ENCODE assay signal across 30 cellular contexts in genomic region chr1:201090536-201090935, GRCh38. TPM values are rescaled to one million over a fixed set of nuclear protein-coding genes. Genes with fewer than 3 reads are reported as not detected.
"Had no signal": no experiment of that assay in that cellular context is flagged by ENCODE, and none has a peak within 500 bp of the region (broad histone marks: within the 10 kb centered on the region; RNA-seq: fewer than 3 reads in every experiment).

No MANE protein-coding gene starts in this region.

- H3K27me3 ChIP-seq: gastroesophageal sphincter, sigmoid colon, upper lobe of left lung had no signal

- H3K36me3 ChIP-seq: gastroesophageal sphincter, sigmoid colon, spleen, upper lobe of left lung had no signal

- DNase-seq: activated CD4-positive, alpha-beta T cell treated with anti-CD3 and anti-CD28 coated beads for 36 hours; activated CD4-positive, alpha-beta T cell treated with anti-CD3 and anti-CD28 coated beads, Interleukin-2, amount 50 U/mL, for 48 hours; activated CD8-positive, alpha-beta memory T cell treated with anti-CD3 and anti-CD28 coated beads, Interleukin-2, amount 50 U/mL, for 48 hours; activated naive CD4-positive, alpha-beta T cell; activated naive CD8-positive, alpha-beta T cell treated with anti-CD3 and anti-CD28 coated beads for 36 hours; activated T-cell treated with anti-CD3 and anti-CD28 coated beads, Interleukin-2, amount 50 U/mL, for 4 hours; amygdala; cerebellar nuclear complex; cortex of kidney; head of caudate nucleus; left ventricle myocardium superior; mammary epithelial cell; sigmoid colon; spleen; stimulated activated CD4-positive, alpha-beta T cell treated with anti-CD3 and anti-CD28 coated beads, Interleukin-4, amount 100 ng/mL, for 1 hour; stimulated activated naive CD4-positive, alpha-beta T cell; T-helper 9 cell; upper lobe of left lung had no signal

- H3K9me3 Mint-ChIP-seq: activated naive CD8-positive, alpha-beta T cell treated with anti-CD3 and anti-CD28 coated beads for 36 hours; activated T-cell treated with anti-CD3 and anti-CD28 coated beads, Interleukin-2, amount 50 U/mL, for 4 hours; activated T-helper 2 cell treated with anti-CD3 and anti-CD28 coated beads, Interferon-gamma antibody, Interleukin-2, Interleukin-4, amounts not matched to agents 10 μg/mL and 5 μg/mL and 100 μg/mL, durations not matched to agents 14 hours and 24 hours and 36 hours; mesothelial cell of epicardium; neural crest cell; WTC11 had no signal

- ATAC-seq: activated CD4-positive, alpha-beta T cell treated with anti-CD3 and anti-CD28 coated beads for 36 hours; activated T-cell treated with anti-CD3 and anti-CD28 coated beads, Interleukin-2, amount 50 U/mL, for 4 hours; gastroesophageal sphincter; left ventricle myocardium superior; WTC11 had no signal

- H3K27me3 Mint-ChIP-seq: activated CD4-positive, alpha-beta T cell treated with anti-CD3 and anti-CD28 coated beads for 36 hours; activated naive CD8-positive, alpha-beta T cell treated with anti-CD3 and anti-CD28 coated beads for 36 hours had no signal

- H3K9me3 ChIP-seq: gastroesophageal sphincter, sigmoid colon, spleen, upper lobe of left lung had no signal

- H3K27ac ChIP-seq: gastroesophageal sphincter, sigmoid colon, spleen, upper lobe of left lung had no signal

- H3K4me3 Mint-ChIP-seq: activated CD4-positive, alpha-beta T cell treated with anti-CD3 and anti-CD28 coated beads for 36 hours; activated naive CD8-positive, alpha-beta T cell treated with anti-CD3 and anti-CD28 coated beads for 36 hours; activated T-cell treated with anti-CD3 and anti-CD28 coated beads, Interleukin-2, amount 50 U/mL, for 4 hours; mesothelial cell of epicardium; neural crest cell; WTC11 had no signal

- H3K4me1 ChIP-seq: gastroesophageal sphincter, sigmoid colon, spleen, upper lobe of left lung had no signal

- H3K4me3 ChIP-seq: gastroesophageal sphincter, sigmoid colon, spleen, upper lobe of left lung had no signal

- H3K4me1 Mint-ChIP-seq: activated CD4-positive, alpha-beta T cell treated with anti-CD3 and anti-CD28 coated beads for 36 hours had no signal

- H3K36me3 Mint-ChIP-seq: activated naive CD8-positive, alpha-beta T cell treated with anti-CD3 and anti-CD28 coated beads for 36 hours; mesothelial cell of epicardium; WTC11 had no signal

- H3K27ac Mint-ChIP-seq: activated CD4-positive, alpha-beta T cell treated with anti-CD3 and anti-CD28 coated beads for 36 hours; activated naive CD8-positive, alpha-beta T cell treated with anti-CD3 and anti-CD28 coated beads for 36 hours; activated T-helper 2 cell treated with anti-CD3 and anti-CD28 coated beads, Interferon-gamma antibody, Interleukin-2, Interleukin-4, amounts not matched to agents 10 μg/mL and 5 μg/mL and 100 μg/mL, durations not matched to agents 14 hours and 24 hours and 36 hours; mesothelial cell of epicardium; WTC11 had no signal

RNA-seq across cellular contexts. Expression of gene CACNA1S, which starts 21.7 kb away (rescaled TPM):
- total RNA-seq: activated CD4-positive, alpha-beta T cell treated with anti-CD3 and anti-CD28 coated beads for 36 hours; activated CD8-positive, alpha-beta memory T cell treated with anti-CD3 and anti-CD28 coated beads for 36 hours; activated naive CD8-positive, alpha-beta T cell treated with anti-CD3 and anti-CD28 coated beads for 36 hours; activated T-cell treated with anti-CD3 and anti-CD28 coated beads, Interleukin-2, amount 50 U/mL, for 4 hours; activated T-helper 2 cell treated with anti-CD3 and anti-CD28 coated beads, Interferon-gamma antibody, Interleukin-2, Interleukin-4, amounts not matched to agents 10 μg/mL and 5 μg/mL and 100 μg/mL, durations not matched to agents 14 hours and 24 hours and 36 hours; bronchial epithelial cell; epithelial cell of proximal tubule; gastroesophageal sphincter; left ventricle myocardium superior; mammary epithelial cell; mesothelial cell of epicardium; omental fat pad; renal cortical epithelial cell; sigmoid colon; subcutaneous adipose tissue; T-helper 1 cell treated with Interleukin-12 subunit alpha and Interleukin-12 subunit beta and Interleukin-4 antibody, amounts not matched to agents 30 ng/mL and 1 ng/mL, for 36 hours had no signal

RNA-seq across cellular contexts. Expression of gene ASCL5, which starts 36.4 kb away (rescaled TPM):
- total RNA-seq: activated CD8-positive, alpha-beta memory T cell treated with anti-CD3 and anti-CD28 coated beads for 36 hours; activated T-cell treated with anti-CD3 and anti-CD28 coated beads, Interleukin-2, amount 50 U/mL, for 4 hours; activated T-helper 2 cell treated with anti-CD3 and anti-CD28 coated beads, Interferon-gamma antibody, Interleukin-2, Interleukin-4, amounts not matched to agents 10 μg/mL and 5 μg/mL and 100 μg/mL, durations not matched to agents 14 hours and 24 hours and 36 hours; epithelial cell of proximal tubule; gastroesophageal sphincter; left ventricle myocardium superior; mammary epithelial cell; mesothelial cell of epicardium; neural crest cell; omental fat pad; renal cortical epithelial cell; sigmoid colon; subcutaneous adipose tissue; T-helper 1 cell treated with Interleukin-12 subunit alpha and Interleukin-12 subunit beta and Interleukin-4 antibody, amounts not matched to agents 30 ng/mL and 1 ng/mL, for 36 hours; upper lobe of left lung had no signal
